ENCODE assay signal across 1 cellular context in genomic region chr4:101230806-101231426, GRCh38.
TF ChIP-seq lines count a peak whose summit lies in the region.

No MANE protein-coding gene starts in this region.

TF ChIP-seq in GM23338, 12 proteins besides CTCF, POLR2A, EP300 and RAD21 (continued from another document):
- TF ChIP-seq ZNF462 (CRISPR knock-in tag; IDR thresholded peaks at IDR 0.05) = no peak
